Comparison of ENCODE assay signal across 2 cellular contexts in genomic region chr15:42932833-42933515, GRCh38.
TF ChIP-seq lines count a peak whose summit lies in the region.

No MANE protein-coding gene starts in this region.

TF ChIP-seq in liver, 16 proteins besides CTCF, POLR2A, EP300 and RAD21:
- TF ChIP-seq REST (IDR thresholded peaks at IDR 0.05) (no peak), NR2F2 (IDR thresholded peaks at IDR 0.05) (peak; percentile 24), HNF4G (IDR thresholded peaks at IDR 0.05) (no peak)

TF ChIP-seq in HepG2, 621 proteins besides CTCF, POLR2A, EP300 and RAD21 (continued from another document):
- TF ChIP-seq ZNF672 (CRISPR knock-in tag; IDR thresholded peaks at IDR 0.05) (no peak), ZNF350 (CRISPR knock-in tag; IDR thresholded peaks at IDR 0.05; ENCODE audit: borderline replicate concordance, low read depth) (no peak), KLF16 (CRISPR knock-in tag; IDR thresholded peaks at IDR 0.05) (no peak), MYC (CRISPR knock-in tag; IDR thresholded peaks at IDR 0.05; ENCODE audit: borderline replicate concordance) (no peak), ZKSCAN1 (IDR thresholded peaks at IDR 0.05; ENCODE audit: low read length) (no peak), ZBTB34 (CRISPR knock-in tag; IDR thresholded peaks at IDR 0.05) (no peak), THAP7 (CRISPR knock-in tag; IDR thresholded peaks at IDR 0.05) (no peak), KDM3A (CRISPR knock-in tag; IDR thresholded peaks at IDR 0.05; ENCODE audit: low read depth) (no peak)
